ENCODE assay signal across 20 cellular contexts in the genomic region with DNA sequence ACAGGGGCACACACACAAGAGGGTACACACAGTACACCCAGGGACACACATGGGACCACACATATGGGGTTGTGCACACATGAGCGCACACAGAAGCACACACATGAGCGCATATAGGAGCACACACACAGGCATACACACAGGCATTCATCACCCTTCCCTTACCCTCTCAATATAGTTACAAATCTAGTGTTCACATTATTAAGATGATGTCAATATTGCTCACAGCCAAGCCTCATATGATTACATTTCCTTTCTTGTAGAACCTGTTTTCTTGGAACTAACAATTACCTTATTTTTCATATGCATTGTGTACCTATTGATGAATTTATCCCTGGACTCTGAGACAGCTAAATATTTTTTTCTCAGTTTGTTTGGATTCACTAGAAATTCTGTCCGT.
"Had no signal": no experiment of that assay in that cellular context is flagged by ENCODE, and none has a peak within 500 bp of the region (broad histone marks: within the 10 kb centered on the region; RNA-seq: fewer than 3 reads in every experiment).

No MANE protein-coding gene starts in this region.

- DNase-seq: activated CD4-positive, alpha-beta T cell treated with anti-CD3 and anti-CD28 coated beads for 36 hours; activated CD8-positive, alpha-beta memory T cell treated with anti-CD3 and anti-CD28 coated beads, Interleukin-2, amount 50 U/mL, for 4 hours; activated CD8-positive, alpha-beta T cell treated with anti-CD3 and anti-CD28 coated beads for 36 hours; activated naive CD8-positive, alpha-beta T cell treated with anti-CD3 and anti-CD28 coated beads, Interleukin-2, amount 10 ng/mL, durations not matched to agents 7 days and 5 days; activated T-cell treated with anti-CD3 and anti-CD28 coated beads, Interleukin-2, amount 50 U/mL, for 72 hours; aorta; colonic mucosa; effector CD4-positive, alpha-beta T cell; erythroblast; glutamatergic neuron; immature natural killer cell; left colon; mucosa of descending colon; naive thymus-derived CD8-positive, alpha-beta T cell; right cardiac atrium; small intestine; T1000; uterus; WERI-Rb-1 had no signal

- H3K9me3 ChIP-seq: colonic mucosa, mucosa of descending colon, uterus had no signal

- H3K27ac Mint-ChIP-seq: activated CD4-positive, alpha-beta T cell treated with anti-CD3 and anti-CD28 coated beads for 36 hours; activated CD8-positive, alpha-beta T cell treated with anti-CD3 and anti-CD28 coated beads for 36 hours; activated naive CD8-positive, alpha-beta T cell treated with anti-CD3 and anti-CD28 coated beads, Interleukin-2, amount 10 ng/mL, durations not matched to agents 7 days and 5 days; activated T-cell treated with anti-CD3 and anti-CD28 coated beads, Interleukin-2, amount 50 U/mL, for 72 hours; immature natural killer cell; naive thymus-derived CD8-positive, alpha-beta T cell; progenitor cell of endocrine pancreas had no signal

- H3K4me1 ChIP-seq: colonic mucosa, uterus had no signal

- ATAC-seq: activated CD4-positive, alpha-beta T cell treated with anti-CD3 and anti-CD28 coated beads for 36 hours; activated CD8-positive, alpha-beta T cell treated with anti-CD3 and anti-CD28 coated beads for 36 hours; activated T-cell treated with anti-CD3 and anti-CD28 coated beads, Interleukin-2, amount 50 U/mL, for 72 hours; naive thymus-derived CD8-positive, alpha-beta T cell had no signal

- H3K4me1 Mint-ChIP-seq: activated CD4-positive, alpha-beta T cell treated with anti-CD3 and anti-CD28 coated beads for 36 hours; activated naive CD8-positive, alpha-beta T cell treated with anti-CD3 and anti-CD28 coated beads, Interleukin-2, amount 10 ng/mL, durations not matched to agents 7 days and 5 days; immature natural killer cell; naive thymus-derived CD8-positive, alpha-beta T cell had no signal

- H3K27me3 ChIP-seq: colonic mucosa, uterus had no signal

- H3K27me3 Mint-ChIP-seq: activated CD8-positive, alpha-beta T cell treated with anti-CD3 and anti-CD28 coated beads for 36 hours; progenitor cell of endocrine pancreas had no signal

- H3K36me3 Mint-ChIP-seq: activated naive CD8-positive, alpha-beta T cell treated with anti-CD3 and anti-CD28 coated beads, Interleukin-2, amount 10 ng/mL, durations not matched to agents 7 days and 5 days; immature natural killer cell; naive thymus-derived CD8-positive, alpha-beta T cell had no signal

- H3K4me3 Mint-ChIP-seq: activated CD4-positive, alpha-beta T cell treated with anti-CD3 and anti-CD28 coated beads for 36 hours; activated CD8-positive, alpha-beta T cell treated with anti-CD3 and anti-CD28 coated beads for 36 hours; activated naive CD8-positive, alpha-beta T cell treated with anti-CD3 and anti-CD28 coated beads, Interleukin-2, amount 10 ng/mL, durations not matched to agents 7 days and 5 days; activated T-cell treated with anti-CD3 and anti-CD28 coated beads, Interleukin-2, amount 50 U/mL, for 72 hours; immature natural killer cell; naive thymus-derived CD8-positive, alpha-beta T cell had no signal

- H3K9me3 Mint-ChIP-seq: activated CD8-positive, alpha-beta T cell treated with anti-CD3 and anti-CD28 coated beads for 36 hours; activated naive CD8-positive, alpha-beta T cell treated with anti-CD3 and anti-CD28 coated beads, Interleukin-2, amount 10 ng/mL, durations not matched to agents 7 days and 5 days; activated T-cell treated with anti-CD3 and anti-CD28 coated beads, Interleukin-2, amount 50 U/mL, for 72 hours; naive thymus-derived CD8-positive, alpha-beta T cell had no signal

- H3K4me3 ChIP-seq: colonic mucosa, mucosa of descending colon, uterus had no signal

- H3K36me3 ChIP-seq: colonic mucosa, uterus, WERI-Rb-1 had no signal

- H3K27ac ChIP-seq: colonic mucosa, uterus, WERI-Rb-1 had no signal
